23 cellular contexts compared by ENCODE assay signal in genomic region chr7:25134360-25135010, GRCh38.
"Had no signal": no experiment of that assay in that cellular context is flagged by ENCODE, and none has a peak within 500 bp of the region (broad histone marks: within the 10 kb centered on the region; RNA-seq: fewer than 3 reads in every experiment).

No MANE protein-coding gene starts in this region.

- H3K9me3 ChIP-seq: left lung, stomach, suprapubic skin, tibial nerve, uterus had no signal

- H3K9ac ChIP-seq: neural progenitor cell had no signal

- H3K27me3 ChIP-seq: left lung, neural progenitor cell, stomach, suprapubic skin, tibial nerve, uterus had no signal

- H3K9me3 Mint-ChIP-seq: activated naive CD4-positive, alpha-beta T cell treated with anti-CD3 and anti-CD28 coated beads, Interleukin-2, amount 50 U/mL, for 24 hours; dendritic cell treated with granulocyte-macrophage colony-stimulating factor and Interleukin-4, amounts not matched to agents 40 ng/mL and 50 ng/mL, for 4 days; naive thymus-derived CD8-positive, alpha-beta T cell; stimulated activated effector memory CD8-positive, alpha-beta T cell treated with anti-CD3 and anti-CD28 coated beads, Interleukin-12 subunit alpha, Interleukin-12 subunit beta, amount 100 ng/mL, for 72 hours had no signal

- H3K4me3 Mint-ChIP-seq: activated naive CD4-positive, alpha-beta T cell treated with anti-CD3 and anti-CD28 coated beads, Interleukin-2, amount 50 U/mL, for 24 hours; brain; dendritic cell treated with granulocyte-macrophage colony-stimulating factor and Interleukin-4, amounts not matched to agents 40 ng/mL and 50 ng/mL, for 4 days; naive thymus-derived CD8-positive, alpha-beta T cell; neural progenitor cell; stimulated activated effector memory CD8-positive, alpha-beta T cell treated with anti-CD3 and anti-CD28 coated beads, Interleukin-12 subunit alpha, Interleukin-12 subunit beta, amount 100 ng/mL, for 72 hours had no signal

- ATAC-seq: left lung; naive thymus-derived CD8-positive, alpha-beta T cell; sciatic nerve; stimulated activated effector memory CD8-positive, alpha-beta T cell treated with anti-CD3 and anti-CD28 coated beads, Interleukin-12 subunit alpha, Interleukin-12 subunit beta, amount 100 ng/mL, for 72 hours had no signal

- H3K4me1 Mint-ChIP-seq: brain, neural progenitor cell had no signal

- H3K36me3 ChIP-seq: left lung, neural progenitor cell, suprapubic skin, uterus, WERI-Rb-1 had no signal

- H3K4me1 ChIP-seq: left lung, neural progenitor cell, suprapubic skin, tibial nerve, uterus had no signal

- H3K4me3 ChIP-seq: left lung, lung, neural progenitor cell, stomach, suprapubic skin, tibial nerve, uterus had no signal

- DNase-seq: activated CD4-positive, alpha-beta T cell treated with anti-CD3 and anti-CD28 coated beads, Interleukin-2, amount 50 U/mL, for 1 hour; activated CD4-positive, CD25-positive, alpha-beta regulatory T cell treated with anti-CD3 and anti-CD28 coated beads, Interleukin-2, amount 50 U/mL, for 72 hours; activated gamma-delta T cell treated with Interleukin-2 at 50 U/mL for 16 hours; activated T-cell treated with anti-CD3 and anti-CD28 coated beads, Interleukin-2, amount 50 U/mL, for 1 hour; anterior cingulate cortex; effector CD4-positive, alpha-beta T cell; foreskin melanocyte; left lung; naive thymus-derived CD8-positive, alpha-beta T cell; small intestine; stimulated activated CD4-positive, alpha-beta T cell treated with anti-CD3 and anti-CD28 coated beads, Interleukin-2, amount 100 ng/mL, for 24 hours; stomach; uterus; WERI-Rb-1 had no signal

- H3K27ac ChIP-seq: left lung, neural progenitor cell, stomach, suprapubic skin, tibial nerve, uterus, WERI-Rb-1 had no signal

- H3K27me3 Mint-ChIP-seq: activated naive CD4-positive, alpha-beta T cell treated with anti-CD3 and anti-CD28 coated beads, Interleukin-2, amount 50 U/mL, for 24 hours; brain; dendritic cell treated with granulocyte-macrophage colony-stimulating factor and Interleukin-4, amounts not matched to agents 40 ng/mL and 50 ng/mL, for 4 days; naive thymus-derived CD8-positive, alpha-beta T cell had no signal

- H3K27ac Mint-ChIP-seq: activated naive CD4-positive, alpha-beta T cell treated with anti-CD3 and anti-CD28 coated beads, Interleukin-2, amount 50 U/mL, for 24 hours; brain; dendritic cell treated with granulocyte-macrophage colony-stimulating factor and Interleukin-4, amounts not matched to agents 40 ng/mL and 50 ng/mL, for 4 days; neural progenitor cell; stimulated activated effector memory CD8-positive, alpha-beta T cell treated with anti-CD3 and anti-CD28 coated beads, Interleukin-12 subunit alpha, Interleukin-12 subunit beta, amount 100 ng/mL, for 72 hours had no signal

- H3K36me3 Mint-ChIP-seq: activated naive CD4-positive, alpha-beta T cell treated with anti-CD3 and anti-CD28 coated beads, Interleukin-2, amount 50 U/mL, for 24 hours; brain; neural progenitor cell; stimulated activated effector memory CD8-positive, alpha-beta T cell treated with anti-CD3 and anti-CD28 coated beads, Interleukin-12 subunit alpha, Interleukin-12 subunit beta, amount 100 ng/mL, for 72 hours had no signal
